Comparison of ENCODE assay signal across 21 cellular contexts in the genomic region with DNA sequence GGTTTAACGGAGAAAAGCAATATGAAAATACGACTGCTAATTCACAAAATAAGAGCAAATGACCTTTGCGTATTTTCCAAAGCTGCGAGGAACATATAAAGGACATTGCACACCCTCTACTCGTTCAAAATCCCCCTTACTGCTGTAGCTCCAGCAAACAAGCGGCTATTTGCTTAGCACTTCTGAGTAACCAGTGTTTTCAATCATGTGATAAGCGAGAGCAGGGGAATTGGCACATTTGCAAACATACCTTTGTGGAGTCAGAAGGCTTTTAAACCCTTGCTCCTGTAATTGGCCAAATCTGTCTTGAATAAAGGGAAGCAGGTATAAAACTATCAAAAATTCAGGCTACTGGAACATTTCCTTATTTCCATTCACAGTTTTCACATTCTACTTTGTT.
"Had no signal": no experiment of that assay in that cellular context is flagged by ENCODE, and none has a peak within 500 bp of the region (broad histone marks: within the 10 kb centered on the region; RNA-seq: fewer than 3 reads in every experiment).

No MANE protein-coding gene starts in this region.

- H3K36me3 ChIP-seq: cardiac muscle cell, neural progenitor cell, right lobe of liver, tibial artery had no signal

- H3K4me3 ChIP-seq: cardiac muscle cell, lung, neural progenitor cell, right lobe of liver, skin epidermis, tibial artery had no signal

- H3K9ac ChIP-seq: neural progenitor cell had no signal

- H3K4me3 Mint-ChIP-seq: activated naive CD4-positive, alpha-beta T cell treated with anti-CD3 and anti-CD28 coated beads, Interleukin-2, amount 10 ng/mL, durations not matched to agents 7 days and 5 days; activated T-cell treated with anti-CD3 and anti-CD28 coated beads, Interleukin-2, amount 50 U/mL, for 72 hours; naive thymus-derived CD8-positive, alpha-beta T cell; neural progenitor cell; stimulated activated effector memory CD8-positive, alpha-beta T cell treated with anti-CD3 and anti-CD28 coated beads, Interleukin-12 subunit alpha, Interleukin-12 subunit beta, amount 100 ng/mL, for 72 hours; stimulated activated naive CD8-positive, alpha-beta T cell treated with anti-CD3 and anti-CD28 coated beads, Interleukin-15, amount 100 ng/mL, for 72 hours had no signal

- H3K27ac ChIP-seq: cardiac muscle cell, neural progenitor cell, right lobe of liver, skin epidermis, tibial artery had no signal

- H3K27ac Mint-ChIP-seq: activated naive CD4-positive, alpha-beta T cell treated with anti-CD3 and anti-CD28 coated beads, Interleukin-2, amount 10 ng/mL, durations not matched to agents 7 days and 5 days; activated T-cell treated with anti-CD3 and anti-CD28 coated beads, Interleukin-2, amount 50 U/mL, for 72 hours; naive thymus-derived CD8-positive, alpha-beta T cell; neural progenitor cell; stimulated activated effector memory CD8-positive, alpha-beta T cell treated with anti-CD3 and anti-CD28 coated beads, Interleukin-12 subunit alpha, Interleukin-12 subunit beta, amount 100 ng/mL, for 72 hours; stimulated activated naive CD8-positive, alpha-beta T cell treated with anti-CD3 and anti-CD28 coated beads, Interleukin-15, amount 100 ng/mL, for 72 hours had no signal

- H3K4me1 Mint-ChIP-seq: activated naive CD4-positive, alpha-beta T cell treated with anti-CD3 and anti-CD28 coated beads, Interleukin-2, amount 10 ng/mL, durations not matched to agents 7 days and 5 days; naive thymus-derived CD8-positive, alpha-beta T cell; neural progenitor cell; stimulated activated effector memory CD8-positive, alpha-beta T cell treated with anti-CD3 and anti-CD28 coated beads, Interleukin-12 subunit alpha, Interleukin-12 subunit beta, amount 100 ng/mL, for 72 hours; stimulated activated naive CD8-positive, alpha-beta T cell treated with anti-CD3 and anti-CD28 coated beads, Interleukin-15, amount 100 ng/mL, for 72 hours had no signal

- H3K4me2 ChIP-seq: neural progenitor cell had no signal

- H3K27me3 ChIP-seq: cardiac muscle cell, neural progenitor cell, right lobe of liver, tibial artery had no signal

- DNase-seq: activated CD4-positive, alpha-beta T cell treated with anti-CD3 and anti-CD28 coated beads for 4 hours; activated CD4-positive, alpha-beta T cell treated with anti-CD3 and anti-CD28 coated beads, Interleukin-2, amount 50 U/mL, for 48 hours; activated CD4-positive, CD25-positive, alpha-beta regulatory T cell; activated effector memory CD4-positive, alpha-beta T cell treated with anti-CD3 and anti-CD28 coated beads, Interleukin-2, amount 50 U/mL, for 16 hours; activated naive CD4-positive, alpha-beta T cell treated with anti-CD3 and anti-CD28 coated beads, Interleukin-2, amount 10 ng/mL, durations not matched to agents 7 days and 5 days; activated T-cell treated with anti-CD3 and anti-CD28 coated beads, Interleukin-2, amount 50 U/mL, for 72 hours; amygdala; foreskin fibroblast; kidney; naive thymus-derived CD8-positive, alpha-beta T cell; posterior cingulate gyrus; right lobe of liver; stimulated activated CD4-positive, alpha-beta T cell treated with anti-CD3 and anti-CD28 coated beads, Interleukin-2, amount 100 ng/mL, for 24 hours; stimulated activated naive CD8-positive, alpha-beta T cell treated with anti-CD3 and anti-CD28 coated beads, Interleukin-15, amount 100 ng/mL, for 72 hours; tibial artery had no signal

- H3K36me3 Mint-ChIP-seq: activated naive CD4-positive, alpha-beta T cell treated with anti-CD3 and anti-CD28 coated beads, Interleukin-2, amount 10 ng/mL, durations not matched to agents 7 days and 5 days; naive thymus-derived CD8-positive, alpha-beta T cell; neural progenitor cell; stimulated activated effector memory CD8-positive, alpha-beta T cell treated with anti-CD3 and anti-CD28 coated beads, Interleukin-12 subunit alpha, Interleukin-12 subunit beta, amount 100 ng/mL, for 72 hours had no signal

- H3K27me3 Mint-ChIP-seq: activated naive CD4-positive, alpha-beta T cell treated with anti-CD3 and anti-CD28 coated beads, Interleukin-2, amount 10 ng/mL, durations not matched to agents 7 days and 5 days; naive thymus-derived CD8-positive, alpha-beta T cell; stimulated activated naive CD8-positive, alpha-beta T cell treated with anti-CD3 and anti-CD28 coated beads, Interleukin-15, amount 100 ng/mL, for 72 hours had no signal

- ATAC-seq: activated T-cell treated with anti-CD3 and anti-CD28 coated beads, Interleukin-2, amount 50 U/mL, for 72 hours; left lobe of liver; naive thymus-derived CD8-positive, alpha-beta T cell; right lobe of liver; stimulated activated effector memory CD8-positive, alpha-beta T cell treated with anti-CD3 and anti-CD28 coated beads, Interleukin-12 subunit alpha, Interleukin-12 subunit beta, amount 100 ng/mL, for 72 hours; stimulated activated naive CD8-positive, alpha-beta T cell treated with anti-CD3 and anti-CD28 coated beads, Interleukin-15, amount 100 ng/mL, for 72 hours had no signal

- H3K4me1 ChIP-seq: neural progenitor cell, right lobe of liver, tibial artery had no signal
